In the genomic region with DNA sequence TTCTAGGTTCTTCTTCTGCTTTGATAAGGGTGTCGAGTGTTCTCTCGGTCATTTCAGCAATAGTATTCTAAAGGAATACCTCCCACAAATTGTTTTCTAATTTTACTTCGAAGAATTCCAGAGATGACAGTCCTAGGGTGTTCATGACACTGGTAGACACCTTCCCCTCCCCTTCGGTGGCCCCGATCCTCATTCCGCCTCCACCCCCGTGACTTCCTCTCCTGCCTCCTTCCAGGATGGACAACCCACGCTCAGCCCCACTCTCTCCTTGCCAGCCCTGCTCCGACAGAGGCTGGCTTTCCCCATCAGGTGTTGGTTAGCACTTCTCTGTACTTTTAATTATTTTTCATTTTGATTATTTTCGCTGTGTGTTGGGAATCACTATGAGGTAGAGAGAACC, we compare ENCODE assay signal across 24 cellular contexts.
DNase-seq lines count a peak whose midpoint lies in the region; ATAC-seq and TF ChIP-seq lines count a peak whose summit lies in the region.
"Had no signal": no experiment of that assay in that cellular context is flagged by ENCODE, and none has a peak within 500 bp of the region (broad histone marks: within the 10 kb centered on the region; RNA-seq: fewer than 3 reads in every experiment).

No MANE protein-coding gene starts in this region.

- no peak for TF ChIP-seq POLR2A in esophagus muscularis mucosa (IDR thresholded peaks at IDR 0.05; ENCODE audit: low read depth)

- intact Hi-C loops in Right ventricle myocardium superior (cut with DNase I) = no loop called here
- intact Hi-C loops in left cardiac atrium (cut with DNase I) = no loop called here
- intact Hi-C loops in esophagus muscularis mucosa (cut with DNase I) = no loop called here

- H3K9me3 ChIP-seq in esophagus muscularis mucosa = no peaks in the 10 kb centered on the region
- peaks cover 0 to 2% of the 10 kb centered on the region in 2 donors for H3K9me3 ChIP-seq in lung (ENCODE audit: control insufficient read depth in 2 of 2, insufficient read depth in 1 of 2, low read length in 1 of 2)
- H3K9me3 ChIP-seq: BE2C, BLaER1 had no signal

- H3K9me3 Mint-ChIP-seq in activated naive CD8-positive, alpha-beta T cell treated with anti-CD3 and anti-CD28 coated beads for 36 hours = no peaks in the 10 kb centered on the region
- H3K9me3 Mint-ChIP-seq: CD4-positive, alpha-beta memory T cell; CD8-positive, alpha-beta memory T cell had no signal

- H3K27ac ChIP-seq in esophagus muscularis mucosa (replicated peaks in 1 of 4) = no peak overlapping the region
- no peak overlapping the region for H3K27ac ChIP-seq in lung (ENCODE audit: low read depth in 1 of 2, low read length in 1 of 2)
- H3K27ac ChIP-seq: BLaER1 had no signal

- no peaks in the 10 kb centered on the region for H3K36me3 Mint-ChIP-seq in activated naive CD8-positive, alpha-beta T cell treated with anti-CD3 and anti-CD28 coated beads for 36 hours
- H3K36me3 Mint-ChIP-seq: CD14-positive monocyte; CD4-positive, alpha-beta memory T cell; CD4-positive, CD25-positive, alpha-beta regulatory T cell; CD8-positive, alpha-beta memory T cell had no signal

- H3K4me1 Mint-ChIP-seq in activated naive CD8-positive, alpha-beta T cell treated with anti-CD3 and anti-CD28 coated beads for 36 hours = no peaks in the 10 kb centered on the region
- H3K4me1 Mint-ChIP-seq: CD14-positive monocyte; CD4-positive, alpha-beta memory T cell; CD4-positive, CD25-positive, alpha-beta regulatory T cell; CD8-positive, alpha-beta memory T cell had no signal

- H3K27me3 Mint-ChIP-seq in activated naive CD8-positive, alpha-beta T cell treated with anti-CD3 and anti-CD28 coated beads for 36 hours = no peaks in the 10 kb centered on the region
- H3K27me3 Mint-ChIP-seq: CD4-positive, CD25-positive, alpha-beta regulatory T cell had no signal

- TF ChIP-seq CTCF in esophagus muscularis mucosa (IDR thresholded peaks at IDR 0.05) (no peak), lung (IDR thresholded peaks at IDR 0.05; ENCODE audit: control extremely low read depth, extremely low read depth) (no peak)

- no peaks in the 10 kb centered on the region for H3K27me3 ChIP-seq in esophagus muscularis mucosa
- H3K27me3 ChIP-seq in lung (ENCODE audit: control insufficient read depth, insufficient read depth) = no peaks in the 10 kb centered on the region
- H3K27me3 ChIP-seq: BE2C, BLaER1 had no signal

- DNase-seq in Right ventricle myocardium superior = no peak
- no peak for DNase-seq in left cardiac atrium
- DNase-seq in esophagus muscularis mucosa (ENCODE audit: extremely low spot score) = peak; percentile 64
- DNase-seq in lung (ENCODE audit: low spot score) = peak; percentile 15
- no peak for DNase-seq in activated naive CD8-positive, alpha-beta T cell treated with anti-CD3 and anti-CD28 coated beads for 36 hours
- no peak for DNase-seq in stimulated activated CD4-positive, alpha-beta T cell treated with anti-CD3 and anti-CD28 coated beads, Interleukin-4, amount 100 ng/mL, for 24 hours
- DNase-seq: 8988T; ACHN; BE2C; C1 segment of cervical spinal cord; CD4-positive, alpha-beta memory T cell; CD4-positive, CD25-positive, alpha-beta regulatory T cell; CD8-positive, alpha-beta memory T cell; COR-L47; DMS 273 treated with DMSO at 0.1 percent for 48 hours; DMS153; DMS53; DMS79; DND-41; EL; GDM1 had no signal

- ATAC-seq in Right ventricle myocardium superior (ENCODE audit: poor library complexity) = peak; percentile 45
- no peak for ATAC-seq in left cardiac atrium
- no peak for ATAC-seq in lung (ENCODE audit: insufficient read depth, low FRiP score)
- ATAC-seq: GM12878 had no signal

- H3K4me1 ChIP-seq in esophagus muscularis mucosa (no peaks in the 10 kb centered on the region), lung (ENCODE audit: control insufficient read depth in 2 of 2, insufficient read depth in 2 of 2, low read length in 2 of 2) (no peaks in the 10 kb centered on the region)
- H3K4me1 ChIP-seq: BE2C, BLaER1 had no signal

- H3K4me3 Mint-ChIP-seq in activated naive CD8-positive, alpha-beta T cell treated with anti-CD3 and anti-CD28 coated beads for 36 hours = no peak overlapping the region
- H3K4me3 Mint-ChIP-seq: CD14-positive monocyte; CD4-positive, alpha-beta memory T cell; CD4-positive, CD25-positive, alpha-beta regulatory T cell; CD8-positive, alpha-beta memory T cell had no signal

- H3K4me3 ChIP-seq in esophagus muscularis mucosa (no peak overlapping the region), lung (no peak overlapping the region)
- H3K4me3 ChIP-seq: BLaER1, GM12878 had no signal

- 71% methylated on average over 10 of the region's 10 CpGs for WGBS in esophagus muscularis mucosa
- 85% methylated on average over 10 of the region's 10 CpGs for WGBS in lung, 2 donors

- H3K36me3 ChIP-seq in esophagus muscularis mucosa (no peaks in the 10 kb centered on the region), lung (ENCODE audit: control insufficient read depth in 2 of 2, insufficient read depth in 2 of 2, low read length in 2 of 2) (no peaks in the 10 kb centered on the region)
- H3K36me3 ChIP-seq: BE2C, BLaER1 had no signal

- TF ChIP-seq EP300 in esophagus muscularis mucosa (IDR thresholded peaks at IDR 0.05) = no peak

- no peak overlapping the region for H3K27ac Mint-ChIP-seq in activated naive CD8-positive, alpha-beta T cell treated with anti-CD3 and anti-CD28 coated beads for 36 hours
- H3K27ac Mint-ChIP-seq: CD14-positive monocyte; CD4-positive, alpha-beta memory T cell; CD4-positive, CD25-positive, alpha-beta regulatory T cell; CD8-positive, alpha-beta memory T cell had no signal

Comparison
In these comparisons a context has a peak if more than half of its experiments do, and no peak if none do; other contexts are left out.
1. DNase-seq: peak in esophagus muscularis mucosa (single experiment) and lung (single experiment); none in Right ventricle myocardium superior (single experiment), left cardiac atrium (single experiment), activated naive CD8-positive, alpha-beta T cell treated with anti-CD3 and anti-CD28 coated beads for 36 hours (single experiment) and stimulated activated CD4-positive, alpha-beta T cell treated with anti-CD3 and anti-CD28 coated beads, Interleukin-4, amount 100 ng/mL, for 24 hours (single experiment).